ENCODE assay signal across 11 cellular contexts in genomic region chr9:129557192-129558036, GRCh38.
DNase-seq lines count a peak whose midpoint lies in the region; ATAC-seq and TF ChIP-seq lines count a peak whose summit lies in the region.
"Had no signal": no experiment of that assay in that cellular context is flagged by ENCODE, and none has a peak within 500 bp of the region (broad histone marks: within the 10 kb centered on the region; RNA-seq: fewer than 3 reads in every experiment).

No MANE protein-coding gene starts in this region.

- H3K27me3 ChIP-seq in thyroid gland: no peaks in the 10 kb centered on the region
- H3K27me3 ChIP-seq: esophagus squamous epithelium had no signal

- H3K27ac ChIP-seq in angular gyrus (ENCODE audit: low read depth, low read length) (peak overlapping the region; percentile 27), thyroid gland (peak overlapping the region in 2 of 3 donors; percentile 39 to 41)
- H3K27ac ChIP-seq: C4-2B, esophagus squamous epithelium had no signal

- ATAC-seq in left cardiac atrium: no peak
- ATAC-seq in HG02981 (IDR thresholded peaks at IDR 0.05; ENCODE audit: unreplicated experiment): no peak

- H3K4me1 ChIP-seq in thyroid gland: peaks cover 29 to 44% of the 10 kb centered on the region in 2 donors

- no peak for TF ChIP-seq CTCF in thyroid gland (IDR thresholded peaks at IDR 0.05)

- WGBS in thyroid gland, 2 donors: 44 to 50% methylated on average over 24 of the region's 24 CpGs

- H3K4me3 ChIP-seq in thyroid gland (replicated peaks in 1 of 3): no peak overlapping the region
- H3K4me3 ChIP-seq: esophagus squamous epithelium had no signal

- DNase-seq in left cardiac atrium (peak; percentile 18), cardiac septum (ENCODE audit: low spot score) (no peak), left kidney (ENCODE audit: low read depth, low spot score) (peak; percentile 98), thyroid gland (peak; percentile 67 to 81), activated gamma-delta T cell (lab: John Stamatoyannopoulos, UW) (no peak), NCI-H128 (lab: John Stamatoyannopoulos, UW; ENCODE audit: unreplicated experiment) (no peak)
- DNase-seq: activated CD8-positive, alpha-beta memory T cell treated with anti-CD3 and anti-CD28 coated beads, Interleukin-2, amount 50 U/mL, for 4 hours; esophagus squamous epithelium had no signal

- no peaks in the 10 kb centered on the region for H3K36me3 ChIP-seq in thyroid gland
- H3K36me3 ChIP-seq: esophagus squamous epithelium had no signal

- no peak for TF ChIP-seq POLR2A in thyroid gland (IDR thresholded peaks at IDR 0.05)

- no peaks in the 10 kb centered on the region for H3K9me3 ChIP-seq in thyroid gland
- H3K9me3 ChIP-seq: esophagus squamous epithelium had no signal

- intact Hi-C loops in left cardiac atrium (cut with DNase I) (no loop called here), cardiac septum (cut with DNase I) (no loop called here), thyroid gland (cut with DNase I) (no loop called here)

Comparison
In these comparisons a context has a peak if more than half of its experiments do, and no peak if none do; other contexts are left out.
1. DNase-seq: peak in left cardiac atrium (single experiment), left kidney (single experiment) and thyroid gland (2 of 2); none in cardiac septum (single experiment), activated gamma-delta T cell (single experiment) and NCI-H128 (single experiment).